Comparison of ENCODE assay signal across 29 cellular contexts in the genomic region with DNA sequence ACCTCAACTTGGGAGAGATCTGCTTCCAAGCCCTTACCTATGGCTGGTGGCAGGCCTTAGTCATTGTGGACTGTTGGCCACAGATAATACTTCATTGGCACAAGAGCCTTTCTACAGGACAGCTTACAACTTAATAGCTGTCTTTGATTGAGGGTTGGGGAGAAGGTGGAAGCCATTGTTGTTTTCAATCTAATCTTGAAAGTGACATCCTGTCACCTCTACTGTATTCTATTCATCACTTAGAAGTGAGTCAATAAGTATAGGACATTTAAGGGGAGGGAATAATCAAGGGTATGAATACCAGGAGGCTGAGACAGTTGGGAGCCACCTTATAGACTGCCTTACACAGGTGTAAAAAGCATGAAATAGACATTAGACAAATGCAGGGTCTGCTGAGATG.
"Had no signal": no experiment of that assay in that cellular context is flagged by ENCODE, and none has a peak within 500 bp of the region (broad histone marks: within the 10 kb centered on the region; RNA-seq: fewer than 3 reads in every experiment).

No MANE protein-coding gene starts in this region.

- H3K36me3 ChIP-seq: left lung, lower lobe of right lung, ovary, stomach, thyroid gland, transverse colon, upper lobe of left lung, vagina had no signal

- H3K4me3 ChIP-seq: left lung, lower lobe of right lung, ovary, skin epidermis, stomach, testis, thyroid gland, transverse colon, upper lobe of left lung, vagina had no signal

- H3K9me3 Mint-ChIP-seq: mesothelial cell of epicardium, nephron progenitor cell had no signal

- H3K27me3 ChIP-seq: left lung, ovary, stomach, testis, thyroid gland, transverse colon, upper lobe of left lung, vagina had no signal

- H3K27ac ChIP-seq: left lung, lower lobe of right lung, ovary, stomach, testis, thyroid gland, transverse colon, upper lobe of left lung, vagina had no signal

- H3K4me1 ChIP-seq: left lung, lower lobe of right lung, testis, thyroid gland, transverse colon, upper lobe of left lung, vagina had no signal

- H3K9me3 ChIP-seq: left lung, lower lobe of right lung, ovary, stomach, testis, thyroid gland, transverse colon, upper lobe of left lung, vagina had no signal

- ATAC-seq: left colon; left lung; lower lobe of right lung; natural killer cell; right cardiac atrium; sciatic nerve; stimulated activated naive B cell treated with anti-CD40 and anti-IgM and Interleukin-4, amounts not matched to agents 10 μg/mL and 1 μg/mL and 100 μg/mL, for 72 hours; stimulated activated naive CD8-positive, alpha-beta T cell treated with anti-CD3 and anti-CD28 coated beads, Interleukin-15, Interleukin-2, amounts not matched to agents 100 U/mL and 50 U/mL, for 24 hours had no signal

- H3K4me1 Mint-ChIP-seq: immature natural killer cell; naive B cell; natural killer cell; stimulated activated naive B cell treated with anti-CD40 and anti-IgM and Interleukin-4, amounts not matched to agents 10 μg/mL and 1 μg/mL and 100 μg/mL, for 72 hours had no signal

- H3K36me3 Mint-ChIP-seq: immature natural killer cell; mesothelial cell of epicardium; naive B cell; natural killer cell; stimulated activated naive B cell treated with anti-CD40 and anti-IgM and Interleukin-4, amounts not matched to agents 10 μg/mL and 1 μg/mL and 100 μg/mL, for 72 hours had no signal

- H3K27ac Mint-ChIP-seq: immature natural killer cell; mesothelial cell of epicardium; naive B cell; natural killer cell; nephron progenitor cell; stimulated activated naive B cell treated with anti-CD40 and anti-IgM and Interleukin-4, amounts not matched to agents 10 μg/mL and 1 μg/mL and 100 μg/mL, for 72 hours had no signal

- H3K4me3 Mint-ChIP-seq: immature natural killer cell; mesothelial cell of epicardium; naive B cell; natural killer cell; nephron progenitor cell; stimulated activated naive B cell treated with anti-CD40 and anti-IgM and Interleukin-4, amounts not matched to agents 10 μg/mL and 1 μg/mL and 100 μg/mL, for 72 hours had no signal

- DNase-seq: hypothalamus; immature natural killer cell; kidney; left colon; left lung; lower lobe of right lung; mesendoderm; naive B cell; natural killer cell; nephron progenitor cell; ovary; posterior cingulate gyrus; retina; right cardiac atrium; stimulated activated CD4-positive, alpha-beta T cell treated with anti-CD3 and anti-CD28 coated beads, Interleukin-12 subunit alpha, Interleukin-12 subunit beta, amount 100 ng/mL, for 4 hours; stimulated activated CD4-positive, alpha-beta T cell treated with anti-CD3 and anti-CD28 coated beads, Interleukin-15, amount 100 ng/mL, for 24 hours; stimulated activated CD4-positive, alpha-beta T cell treated with anti-CD3 and anti-CD28 coated beads, Interleukin-2, amount 100 ng/mL, for 24 hours; stimulated activated CD4-positive, alpha-beta T cell treated with anti-CD3 and anti-CD28 coated beads, Interleukin-4, amount 100 ng/mL, for 1 hour; stimulated activated naive B cell treated with anti-CD40 and anti-IgM and Interleukin-4, amounts not matched to agents 10 μg/mL and 1 μg/mL and 100 μg/mL, for 72 hours; stimulated activated naive CD8-positive, alpha-beta T cell treated with anti-CD3 and anti-CD28 coated beads, Interleukin-15, Interleukin-2, amounts not matched to agents 100 U/mL and 50 U/mL, for 24 hours; stomach; testis; thyroid gland; transverse colon; upper lobe of left lung had no signal

- H3K27me3 Mint-ChIP-seq: naive B cell; stimulated activated naive B cell treated with anti-CD40 and anti-IgM and Interleukin-4, amounts not matched to agents 10 μg/mL and 1 μg/mL and 100 μg/mL, for 72 hours had no signal
